ENCODE assay signal across 1 cellular context in the genomic region with DNA sequence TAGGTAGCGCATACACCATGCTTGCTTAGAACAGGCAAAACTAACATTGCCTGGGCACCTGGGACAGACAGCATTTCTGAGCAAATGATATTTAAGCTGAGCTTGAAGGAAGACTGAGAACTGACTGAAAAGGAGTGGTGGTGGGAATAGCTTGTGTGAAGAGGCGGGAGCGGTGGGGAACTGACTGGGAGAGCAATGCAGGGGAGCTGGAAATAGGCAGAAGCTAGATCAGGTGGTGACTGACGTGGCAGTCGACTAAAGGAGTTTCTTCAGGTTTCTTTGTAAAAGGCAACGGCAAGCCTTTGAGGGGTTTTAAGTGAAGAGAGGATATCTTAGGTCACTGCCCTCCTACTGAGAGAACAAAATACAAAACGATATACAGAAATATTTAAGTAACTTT.
TF ChIP-seq lines count a peak whose summit lies in the region.

No MANE protein-coding gene starts in this region.

TF ChIP-seq in GM23338, 12 proteins besides CTCF, POLR2A, EP300 and RAD21 (continued from another document):
- TF ChIP-seq, protein P1, sequence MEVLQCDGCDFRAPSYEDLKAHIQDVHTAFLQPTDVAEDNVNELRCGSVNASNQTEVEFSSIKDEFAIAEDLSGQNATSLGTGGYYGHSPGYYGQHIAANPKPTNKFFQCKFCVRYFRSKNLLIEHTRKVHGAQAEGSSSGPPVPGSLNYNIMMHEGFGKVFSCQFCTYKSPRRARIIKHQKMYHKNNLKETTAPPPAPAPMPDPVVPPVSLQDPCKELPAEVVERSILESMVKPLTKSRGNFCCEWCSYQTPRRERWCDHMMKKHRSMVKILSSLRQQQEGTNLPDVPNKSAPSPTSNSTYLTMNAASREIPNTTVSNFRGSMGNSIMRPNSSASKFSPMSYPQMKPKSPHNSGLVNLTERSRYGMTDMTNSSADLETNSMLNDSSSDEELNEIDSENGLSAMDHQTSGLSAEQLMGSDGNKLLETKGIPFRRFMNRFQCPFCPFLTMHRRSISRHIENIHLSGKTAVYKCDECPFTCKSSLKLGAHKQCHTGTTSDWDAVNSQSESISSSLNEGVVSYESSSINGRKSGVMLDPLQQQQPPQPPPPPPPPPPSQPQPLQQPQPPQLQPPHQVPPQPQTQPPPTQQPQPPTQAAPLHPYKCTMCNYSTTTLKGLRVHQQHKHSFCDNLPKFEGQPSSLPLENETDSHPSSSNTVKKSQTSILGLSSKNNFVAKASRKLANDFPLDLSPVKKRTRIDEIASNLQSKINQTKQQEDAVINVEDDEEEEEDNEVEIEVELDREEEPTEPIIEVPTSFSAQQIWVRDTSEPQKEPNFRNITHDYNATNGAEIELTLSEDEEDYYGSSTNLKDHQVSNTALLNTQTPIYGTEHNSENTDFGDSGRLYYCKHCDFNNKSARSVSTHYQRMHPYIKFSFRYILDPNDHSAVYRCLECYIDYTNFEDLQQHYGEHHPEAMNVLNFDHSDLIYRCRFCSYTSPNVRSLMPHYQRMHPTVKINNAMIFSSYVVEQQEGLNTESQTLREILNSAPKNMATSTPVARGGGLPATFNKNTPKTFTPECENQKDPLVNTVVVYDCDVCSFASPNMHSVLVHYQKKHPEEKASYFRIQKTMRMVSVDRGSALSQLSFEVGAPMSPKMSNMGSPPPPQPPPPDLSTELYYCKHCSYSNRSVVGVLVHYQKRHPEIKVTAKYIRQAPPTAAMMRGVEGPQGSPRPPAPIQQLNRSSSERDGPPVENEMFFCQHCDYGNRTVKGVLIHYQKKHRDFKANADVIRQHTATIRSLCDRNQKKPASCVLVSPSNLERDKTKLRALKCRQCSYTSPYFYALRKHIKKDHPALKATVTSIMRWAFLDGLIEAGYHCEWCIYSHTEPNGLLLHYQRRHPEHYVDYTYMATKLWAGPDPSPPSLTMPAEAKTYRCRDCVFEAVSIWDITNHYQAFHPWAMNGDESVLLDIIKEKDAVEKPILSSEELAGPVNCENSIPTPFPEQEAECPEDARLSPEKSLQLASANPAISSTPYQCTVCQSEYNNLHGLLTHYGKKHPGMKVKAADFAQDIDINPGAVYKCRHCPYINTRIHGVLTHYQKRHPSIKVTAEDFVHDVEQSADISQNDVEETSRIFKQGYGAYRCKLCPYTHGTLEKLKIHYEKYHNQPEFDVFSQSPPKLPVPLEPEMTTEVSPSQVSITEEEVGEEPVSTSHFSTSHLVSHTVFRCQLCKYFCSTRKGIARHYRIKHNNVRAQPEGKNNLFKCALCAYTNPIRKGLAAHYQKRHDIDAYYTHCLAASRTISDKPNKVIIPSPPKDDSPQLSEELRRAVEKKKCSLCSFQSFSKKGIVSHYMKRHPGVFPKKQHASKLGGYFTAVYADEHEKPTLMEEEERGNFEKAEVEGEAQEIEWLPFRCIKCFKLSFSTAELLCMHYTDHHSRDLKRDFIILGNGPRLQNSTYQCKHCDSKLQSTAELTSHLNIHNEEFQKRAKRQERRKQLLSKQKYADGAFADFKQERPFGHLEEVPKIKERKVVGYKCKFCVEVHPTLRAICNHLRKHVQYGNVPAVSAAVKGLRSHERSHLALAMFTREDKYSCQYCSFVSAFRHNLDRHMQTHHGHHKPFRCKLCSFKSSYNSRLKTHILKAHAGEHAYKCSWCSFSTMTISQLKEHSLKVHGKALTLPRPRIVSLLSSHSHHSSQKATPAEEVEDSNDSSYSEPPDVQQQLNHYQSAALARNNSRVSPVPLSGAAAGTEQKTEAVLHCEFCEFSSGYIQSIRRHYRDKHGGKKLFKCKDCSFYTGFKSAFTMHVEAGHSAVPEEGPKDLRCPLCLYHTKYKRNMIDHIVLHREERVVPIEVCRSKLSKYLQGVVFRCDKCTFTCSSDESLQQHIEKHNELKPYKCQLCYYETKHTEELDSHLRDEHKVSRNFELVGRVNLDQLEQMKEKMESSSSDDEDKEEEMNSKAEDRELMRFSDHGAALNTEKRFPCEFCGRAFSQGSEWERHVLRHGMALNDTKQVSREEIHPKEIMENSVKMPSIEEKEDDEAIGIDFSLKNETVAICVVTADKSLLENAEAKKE (CRISPR knock-in tag; IDR thresholded peaks at IDR 0.05), result no peak
- TF ChIP-seq EZH2phosphoT487 (IDR thresholded peaks at IDR 0.05; ENCODE audit: unreplicated experiment) (no peak), NANOG (IDR thresholded peaks at IDR 0.05; ENCODE audit: borderline replicate concordance) (no peak)
